8 cellular contexts compared by ENCODE assay signal in the genomic region with DNA sequence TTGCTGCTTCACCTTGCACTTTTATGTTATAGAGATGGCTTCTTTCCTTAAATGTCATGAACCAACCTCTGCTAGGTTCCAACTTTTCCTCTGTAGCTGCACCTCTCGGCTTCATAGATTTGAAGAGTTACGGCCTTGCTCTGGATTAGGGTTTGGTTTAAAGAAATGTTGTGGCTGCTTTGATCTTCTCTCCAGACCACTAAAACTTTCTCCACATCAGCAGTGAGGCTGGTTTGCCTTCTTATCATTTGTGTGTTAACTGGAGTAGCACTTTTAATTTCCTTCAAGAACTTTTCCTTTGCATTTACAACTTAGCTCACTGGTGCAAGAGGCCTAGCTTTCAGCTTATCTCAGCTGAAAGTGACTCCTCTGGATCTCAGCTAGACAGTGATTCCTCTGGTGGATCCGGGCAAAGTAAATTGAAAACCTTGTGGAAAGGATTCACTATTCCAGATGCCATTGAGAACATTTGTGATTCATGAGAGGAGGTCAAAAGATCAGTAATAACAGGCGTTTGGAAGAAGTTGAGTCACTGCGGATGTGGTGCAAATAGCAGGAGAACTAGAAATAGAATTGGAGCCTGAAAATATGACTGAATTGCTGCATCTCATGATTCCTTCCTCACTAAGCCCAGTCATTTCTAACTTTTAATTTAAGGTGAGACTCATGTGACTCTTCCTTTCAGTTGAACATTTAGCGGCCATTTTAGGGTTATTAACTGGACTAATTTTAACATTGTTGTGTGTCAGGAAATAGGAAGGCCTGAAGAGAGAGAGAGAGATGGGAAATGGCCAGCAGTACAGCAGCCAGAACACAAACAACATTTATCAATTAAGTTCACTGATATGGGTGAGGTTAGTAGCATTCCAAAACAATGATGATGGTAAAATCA. TPM values are rescaled to one million over a fixed set of nuclear protein-coding genes. Genes with fewer than 3 reads are reported as not detected.
DNase-seq lines count a peak whose midpoint lies in the region; ATAC-seq and TF ChIP-seq lines count a peak whose summit lies in the region.

No MANE protein-coding gene starts in this region.

- H3K36me3 Mint-ChIP-seq in CD8-positive, alpha-beta memory T cell: peaks cover 0 to 2% (median 1%) of the 10 kb centered on the region in 3 donors
- H3K36me3 Mint-ChIP-seq in chondrocyte (ENCODE audit: low read depth): peaks cover 2% of the 10 kb centered on the region

- no CpG with 5 or more reads among the region's 6 CpGs for WGBS in IMR-90 (ENCODE audit: extremely low coverage in 2 of 2, insufficient read length in 1 of 2), 2 experiments

- peaks cover 17 to 19% (median 18%) of the 10 kb centered on the region in 3 donors for H3K4me1 Mint-ChIP-seq in CD8-positive, alpha-beta memory T cell
- H3K4me1 Mint-ChIP-seq in chondrocyte (ENCODE audit: low read depth): peaks cover 32% of the 10 kb centered on the region

- H3K4me2 ChIP-seq in IMR-90 (ENCODE audit: low read depth, low read length): peak overlapping the region; percentile 21; the same call in 1 of the 2 replicates

- H3K4ac ChIP-seq in IMR-90 (ENCODE audit: low read depth, low read length): peak overlapping the region; percentile 66

- peak overlapping the region; percentile 7 to 68; a peak in 3 of 4 replicates for H4K8ac ChIP-seq in IMR-90 (ENCODE audit: low read depth in 2 of 2, low read length in 2 of 2)

- H2BK5ac ChIP-seq in IMR-90 (ENCODE audit: low read depth, low read length, poor library complexity, severe bottlenecking): peak overlapping the region; percentile 82

- H3K9me3 Mint-ChIP-seq in CD8-positive, alpha-beta memory T cell: no peaks in the 10 kb centered on the region
- H3K9me3 Mint-ChIP-seq in chondrocyte (ENCODE audit: low read depth): peaks cover 6% of the 10 kb centered on the region

- H3K23ac ChIP-seq in IMR-90 (ENCODE audit: low read depth, low read length): peak overlapping the region; percentile 57

- H3K9me3 ChIP-seq in CD8-positive, alpha-beta memory T cell (ENCODE audit: low read length): no peaks in the 10 kb centered on the region
- no peaks in the 10 kb centered on the region for H3K9me3 ChIP-seq in IMR-90 (ENCODE audit: control insufficient read depth, insufficient read depth, low read length)
- H3K9me3 ChIP-seq in skeletal muscle tissue (ENCODE audit: control insufficient read depth in 3 of 3, low read length in 3 of 3): no peaks in the 10 kb centered on the region

- H4K5ac ChIP-seq in IMR-90 (ENCODE audit: low read depth, low read length): peak overlapping the region; percentile 50

- dilution Hi-C loops in IMR-90 (cut with HindIII; ENCODE audit: low sequenced_read_pairs, unreplicated experiment): no loop called here

- TF ChIP-seq POLR2A in IMR-90 (IDR thresholded peaks at IDR 0.05; ENCODE audit: low read depth, low read length): no peak

- TSS peak; percentile 33 for BruUV-seq in IMR-90 (replicated peaks; lab: Mats Ljungman, UMichigan)

- H4K20me1 ChIP-seq in IMR-90 (ENCODE audit: insufficient read depth, low read length): no peaks in the 10 kb centered on the region

- in situ Hi-C loops in IMR-90 (cut with MboI; ENCODE audit: low sequenced_read_pairs): no loop called here

- peak overlapping the region; percentile 4 to 89 (median 52) for H3K27ac Mint-ChIP-seq in CD8-positive, alpha-beta memory T cell
- H3K27ac Mint-ChIP-seq in chondrocyte (ENCODE audit: unreplicated experiment): peak overlapping the region; percentile 96

- intact Hi-C loops in IMR-90 (cut with micrococcal nuclease) (no loop called here), Right ventricle myocardium inferior (cut with DNase I) (no loop called here)

- peak overlapping the region; percentile 86 for H2BK120ac ChIP-seq in IMR-90 (ENCODE audit: low read depth, low read length)

- peak overlapping the region in 1 of 7 donors; percentile 24 for H3K4me3 Mint-ChIP-seq in CD8-positive, alpha-beta memory T cell
- no peak overlapping the region for H3K4me3 Mint-ChIP-seq in chondrocyte (ENCODE audit: unreplicated experiment)

- POLR2A ChIA-PET in CD8-positive, alpha-beta memory T cell (lab: Charles Lee): no interaction called here
- POLR2A ChIA-PET in IMR-90 (lab: Charles Lee; ENCODE audit: unreplicated experiment): interaction anchor here (1.1 kb wide), 1 partner anchor 9 kb away, joined by 3 read pairs; no protein-coding TSS in a partner anchor

- peak overlapping the region; percentile 77 for H2BK20ac ChIP-seq in IMR-90 (ENCODE audit: low read depth, low read length)

- peak overlapping the region; percentile 12 for H2AK5ac ChIP-seq in IMR-90 (ENCODE audit: low read depth, low read length)

- no peak overlapping the region for H3K4me3 ChIP-seq in CD8-positive, alpha-beta memory T cell (ENCODE audit: low read length)
- H3K4me3 ChIP-seq in IMR-90 (ENCODE audit: insufficient read depth, low read depth, low read length): no peak overlapping the region
- no peak overlapping the region for H3K4me3 ChIP-seq in skeletal muscle tissue (ENCODE audit: low read length in 3 of 3)

- no peak overlapping the region for H2AFZ ChIP-seq in IMR-90 (replicated peaks; ENCODE audit: low read length, poor library complexity)

- H3K9me1 ChIP-seq in IMR-90 (ENCODE audit: insufficient read depth, low read length): no peaks in the 10 kb centered on the region

- peaks cover 0 to 2% of the 10 kb centered on the region in 2 donors for H3K27me3 Mint-ChIP-seq in CD8-positive, alpha-beta memory T cell
- H3K27me3 Mint-ChIP-seq in chondrocyte (ENCODE audit: low read depth): no peaks in the 10 kb centered on the region

- ATAC-seq in GM21381 (IDR thresholded peaks at IDR 0.05; ENCODE audit: unreplicated experiment) (peak; percentile 59), IMR-90 (ENCODE audit: low read depth) (peak; percentile 85), Right ventricle myocardium inferior (no peak)

- no peak overlapping the region for H3K27ac ChIP-seq in CD8-positive, alpha-beta memory T cell (ENCODE audit: low read depth, low read length)
- H3K27ac ChIP-seq in IMR-90 (ENCODE audit: insufficient read depth, low read length): peak overlapping the region; percentile 63
- peak overlapping the region; percentile 61 for H3K27ac ChIP-seq in skeletal muscle tissue (ENCODE audit: low read depth, low read length)

- peak overlapping the region; percentile 26 for H4K91ac ChIP-seq in IMR-90 (ENCODE audit: insufficient read depth, low read depth, low read length)

- CTCF ChIA-PET in CD8-positive, alpha-beta memory T cell (lab: Charles Lee): no interaction called here
- CTCF ChIA-PET in IMR-90 (lab: Yijun Ruan, JAX): no interaction called here

- H3K18ac ChIP-seq in IMR-90 (ENCODE audit: low read depth, low read length): peak overlapping the region; percentile 56

- no peaks in the 10 kb centered on the region for H3K36me3 ChIP-seq in CD8-positive, alpha-beta memory T cell (ENCODE audit: insufficient read depth, low read length)
- H3K36me3 ChIP-seq in IMR-90 (ENCODE audit: control insufficient read depth, insufficient read depth, low read length): no peaks in the 10 kb centered on the region
- no peaks in the 10 kb centered on the region for H3K36me3 ChIP-seq in skeletal muscle tissue (ENCODE audit: control insufficient read depth in 3 of 3, insufficient read depth in 3 of 3, low read length in 3 of 3)

- no peaks in the 10 kb centered on the region for H3K4me1 ChIP-seq in CD8-positive, alpha-beta memory T cell (ENCODE audit: insufficient read depth, low read length)
- peaks cover 7% of the 10 kb centered on the region for H3K4me1 ChIP-seq in IMR-90 (ENCODE audit: control insufficient read depth, insufficient read depth, low read length)
- H3K4me1 ChIP-seq in skeletal muscle tissue (ENCODE audit: control insufficient read depth in 3 of 3, insufficient read depth in 3 of 3, low read length in 3 of 3): no peaks in the 10 kb centered on the region

- no peak overlapping the region for H2AK9ac ChIP-seq in IMR-90 (replicated peaks; ENCODE audit: low read depth, low read length, poor library complexity)

- H3K79me1 ChIP-seq in IMR-90 (ENCODE audit: low read depth in 1 of 2, low read length in 2 of 2): no peaks in the 10 kb centered on the region

- peak overlapping the region; percentile 40 for H3K56ac ChIP-seq in IMR-90 (ENCODE audit: extremely low read depth, insufficient read depth, low read length)

- TF ChIP-seq CTCF in IMR-90 (conservative IDR thresholded peaks at IDR 0.05; ENCODE audit: low read depth, low read length): no peak
- no peak for TF ChIP-seq CTCF in chondrocyte (IDR thresholded peaks at IDR 0.05)

- H3K9ac ChIP-seq in IMR-90 (ENCODE audit: low read depth, low read length): no peak overlapping the region; the same call in 1 of the 2 replicates
- H3K9ac ChIP-seq in skeletal muscle tissue (ENCODE audit: low read depth in 1 of 3, low read length in 3 of 3): no peak overlapping the region

- DNase-seq in CD8-positive, alpha-beta memory T cell: no peak
- DNase-seq in IMR-90 (peak; percentile 98), chondrocyte (ENCODE audit: low spot score) (no peak), NCI-H2029 treated with DMSO at 0.1 percent for 48 hours (lab: John Stamatoyannopoulos, UW) (no peak), iPS-NIHi11 (ENCODE audit: low spot score) (no peak), Right ventricle myocardium inferior (ENCODE audit: missing footprints) (no peak)

- H2BK15ac ChIP-seq in IMR-90 (ENCODE audit: low read depth, low read length): peak overlapping the region; percentile 35; the same call in 2 of the 3 replicates

- no peaks in the 10 kb centered on the region for H3K27me3 ChIP-seq in CD8-positive, alpha-beta memory T cell (ENCODE audit: insufficient read depth, low read length, poor library complexity, severe bottlenecking)
- H3K27me3 ChIP-seq in IMR-90 (ENCODE audit: control insufficient read depth, insufficient read depth, low read length) (no peaks in the 10 kb centered on the region), skeletal muscle tissue (ENCODE audit: control insufficient read depth in 3 of 3, insufficient read depth in 3 of 3, low read length in 3 of 3) (no peaks in the 10 kb centered on the region)

- H3K14ac ChIP-seq in IMR-90 (replicated peaks; ENCODE audit: low read depth, low read length): peak overlapping the region; percentile 58

- peak; percentile 26; the same call in 1 of the 2 replicates for TF ChIP-seq RAD21 in IMR-90 (IDR thresholded peaks at IDR 0.05; ENCODE audit: low read length)

TF ChIP-seq in IMR-90, 13 proteins besides CTCF, POLR2A, EP300 and RAD21 (continues in another document):
- TF ChIP-seq CHD1 (IDR thresholded peaks at IDR 0.05; ENCODE audit: low read depth, low read length): no peak

RNA-seq across cellular contexts. Expression of a gene that starts 16.2 kb away (rescaled TPM):
- total RNA-seq in CD8-positive, alpha-beta memory T cell: 10 to 100 TPM; 56.8 to 59.6 TPM
- 82.9 TPM for polyA plus RNA-seq in CD8-positive, alpha-beta memory T cell
- total RNA-seq in IMR-90 (2012; rRNA removed): not detected in 2 replicates
- not detected in 2 replicates for polyA plus RNA-seq in IMR-90 (2012; rRNA removed)
- not detected in 2 replicates for polyA plus RNA-seq in IMR-90 (2012; cell fraction: cytosol; rRNA removed)
- not detected in 2 replicates for polyA plus RNA-seq in IMR-90 (2012; cell fraction: nucleus; rRNA removed; ENCODE audit: low replicate concordance)
- total RNA-seq in chondrocyte: not detected in 3 replicates
- total RNA-seq in skeletal muscle tissue: 5.7 TPM
- 0.32 TPM for total RNA-seq in Right ventricle myocardium inferior
